9 cellular contexts compared by ENCODE assay signal in genomic region chr12:47071241-47071852, GRCh38. TPM values are rescaled to one million over a fixed set of nuclear protein-coding genes. Genes with fewer than 3 reads are reported as not detected.
DNase-seq lines count a peak whose midpoint lies in the region; ATAC-seq, FAIRE-seq and TF ChIP-seq lines count a peak whose summit lies in the region.
"Had no signal": no experiment of that assay in that cellular context is flagged by ENCODE, and none has a peak within 500 bp of the region (broad histone marks: within the 10 kb centered on the region; RNA-seq: fewer than 3 reads in every experiment).

No MANE protein-coding gene starts in this region.

- H3K36me3 ChIP-seq in right lobe of liver = no peaks in the 10 kb centered on the region
- no peaks in the 10 kb centered on the region for H3K36me3 ChIP-seq in sigmoid colon

- intact Hi-C loops in right lobe of liver (cut with DNase I) (no loop called here), sigmoid colon (cut with DNase I) (no loop called here)

- H3K4me1 ChIP-seq in right lobe of liver (no peaks in the 10 kb centered on the region), sigmoid colon (peaks cover 0 to 55% (median 36%) of the 10 kb centered on the region in 4 donors)

- TF ChIP-seq CTCF in D721Med (IDR thresholded peaks at IDR 0.05; ENCODE audit: insufficient read depth, missing control alignments) (peak; percentile 17), WI38 (IDR thresholded peaks at IDR 0.05; ENCODE audit: low read depth, low read length) (peak; percentile 29; the same call in 1 of the 2 replicates), right lobe of liver (IDR thresholded peaks at IDR 0.05) (peak; percentile 22 to 48 (median 34)), omental fat pad (IDR thresholded peaks at IDR 0.05) (no peak), sigmoid colon (IDR thresholded peaks at IDR 0.05) (peak in 2 of 4 experiments; percentile 20 to 22)

- TF ChIP-seq RAD21 in Ishikawa (IDR thresholded peaks at IDR 0.05; ENCODE audit: low read depth) = peak; percentile 67

- H3K27ac ChIP-seq in right lobe of liver = no peak overlapping the region
- H3K27ac ChIP-seq in sigmoid colon = peak overlapping the region in 2 of 4 donors; percentile 61 to 73

- FAIRE-seq in D721Med (lab: Jason Lieb, UNC) = no peak
- FAIRE-seq: islet of Langerhans had no signal

- H3K27me3 ChIP-seq in right lobe of liver (no peaks in the 10 kb centered on the region), sigmoid colon (no peaks in the 10 kb centered on the region)

- no peak overlapping the region for H3K4me3 ChIP-seq in WI38 (ENCODE audit: low read depth, low read length)
- H3K4me3 ChIP-seq in right lobe of liver = no peak overlapping the region
- H3K4me3 ChIP-seq in sigmoid colon = no peak overlapping the region

- ATAC-seq in right lobe of liver (peak in 2 of 4 donors; percentile 58 to 65), omental fat pad (ENCODE audit: low FRiP score) (no peak)

- no peak for DNase-seq in D721Med (ENCODE audit: insufficient read length, low spot score)
- DNase-seq in right lobe of liver = no peak
- DNase-seq in omental fat pad (ENCODE audit: low spot score) = no peak
- DNase-seq in NCI-H2081 (lab: John Stamatoyannopoulos, UW) = no peak
- no peak for DNase-seq in HPDE6-E6E7 (ENCODE audit: extremely low spot score)
- no peak for DNase-seq in sigmoid colon

- H3K9me3 ChIP-seq in right lobe of liver (no peaks in the 10 kb centered on the region), sigmoid colon (no peaks in the 10 kb centered on the region)

- 50% methylated on average over 5 of the region's 5 CpGs for WGBS in right lobe of liver (ENCODE audit: insufficient coverage, low coverage, low lambda C conversion rate, missing lambda C conversion rate)
- WGBS in sigmoid colon, 2 donors = 41 to 59% methylated on average over 5 of the region's 5 CpGs

- no peak for TF ChIP-seq POLR2A in right lobe of liver (IDR thresholded peaks at IDR 0.05)
- no peak for TF ChIP-seq POLR2A in sigmoid colon (IDR thresholded peaks at IDR 0.05)

- TF ChIP-seq EP300 in Ishikawa (IDR thresholded peaks at IDR 0.05; ENCODE audit: borderline replicate concordance) (no peak), sigmoid colon (IDR thresholded peaks at IDR 0.05) (no peak)

TF ChIP-seq in Ishikawa, 13 proteins besides CTCF, POLR2A, EP300 and RAD21:
- TF ChIP-seq REST (IDR thresholded peaks at IDR 0.05; ENCODE audit: low read depth) (no peak), TAF1 (IDR thresholded peaks at IDR 0.05; ENCODE audit: low read depth) (no peak), EGR1 (IDR thresholded peaks at IDR 0.05) (no peak), YY1 (IDR thresholded peaks at IDR 0.05; ENCODE audit: low read depth) (no peak), NFIC (IDR thresholded peaks at IDR 0.05) (no peak), CREB1 (IDR thresholded peaks at IDR 0.05; ENCODE audit: low read depth) (no peak), ZBTB7A (IDR thresholded peaks at IDR 0.05; ENCODE audit: low read depth) (no peak), FOXM1 (IDR thresholded peaks at IDR 0.05; ENCODE audit: borderline replicate concordance, low read depth) (no peak), TEAD4 (IDR thresholded peaks at IDR 0.05) (no peak), USF1 (IDR thresholded peaks at IDR 0.05) (no peak), MAX (IDR thresholded peaks at IDR 0.05) (no peak)

RNA-seq across cellular contexts. Expression of gene PCED1B, which starts 8.1 kb away (rescaled TPM):
- 1 to 10 TPM in 3 of 6 experiments, under 1 TPM in 3; 0.62 to 3.0 (median 1.1) TPM for total RNA-seq in right lobe of liver
- total RNA-seq in omental fat pad = 1 to 10 TPM; 1.9 to 5.7 (median 3.8) TPM
- 10 to 100 TPM in 1 of 4 donors, 1 to 10 TPM in 3; 3.0 to 11.9 (median 7.3) TPM for total RNA-seq in sigmoid colon
- polyA plus RNA-seq in sigmoid colon = 1 to 10 TPM; 1.2 to 5.8 (median 1.8) TPM

RNA-seq across cellular contexts. Expression of gene AMIGO2, which starts 8.4 kb away (rescaled TPM):
- total RNA-seq in right lobe of liver (1 to 10 TPM in 5 of 6 experiments, under 1 TPM in 1; 0.88 to 4.3 (median 1.9) TPM), omental fat pad (10 to 100 TPM in 2 of 4 donors, 1 to 10 TPM in 2; 5.8 to 17.8 (median 13.4) TPM), sigmoid colon (10 to 100 TPM; 33.2 to 68.1 (median 60.5) TPM)
- 1 to 10 TPM in 2 of 3 donors, under 1 TPM in 1; 0.46 to 5.3 (median 2.4) TPM for polyA plus RNA-seq in sigmoid colon

Comparison
In these comparisons a context has a peak if more than half of its experiments do, and no peak if none do; other contexts are left out.
1. CTCF ChIP-seq: peak in D721Med (single experiment), WI38 (single experiment) and right lobe of liver (4 of 4); none in omental fat pad (0 of 3).